In genomic region chr4:3112241-3112978, GRCh38 we compare ENCODE assay signal across 25 cellular contexts. TPM values are rescaled to one million over a fixed set of nuclear protein-coding genes. Genes with fewer than 3 reads are reported as not detected.
DNase-seq lines count a peak whose midpoint lies in the region; ATAC-seq, FAIRE-seq and TF ChIP-seq lines count a peak whose summit lies in the region.
"Had no signal": no experiment of that assay in that cellular context is flagged by ENCODE, and none has a peak within 500 bp of the region (broad histone marks: within the 10 kb centered on the region; RNA-seq: fewer than 3 reads in every experiment).

No MANE protein-coding gene starts in this region.

- POLR2A ChIA-PET in activated CD4-positive, alpha-beta T cell treated with anti-CD3 and anti-CD28 coated beads for 36 hours (lab: Charles Lee) = no interaction called here

- H3K9me2 ChIP-seq in hepatocyte (replicated peaks; ENCODE audit: insufficient read depth) = no peaks in the 10 kb centered on the region

- 82% methylated on average over 6 of the region's 6 CpGs for WGBS in hepatocyte (ENCODE audit: low lambda C conversion rate, missing lambda C conversion rate)
- 39 to 49% (median 45%) methylated on average over 6 of the region's 6 CpGs for WGBS in psoas muscle, 3 donors

- H3K27ac Mint-ChIP-seq in astrocyte (ENCODE audit: unreplicated experiment) = no peak overlapping the region
- H3K27ac Mint-ChIP-seq in activated naive CD4-positive, alpha-beta T cell treated with anti-CD3 and anti-CD28 coated beads, Interleukin-2, amount 50 U/mL, for 72 hours = peak overlapping the region in 1 of 2 donors; percentile 62
- no peak overlapping the region for H3K27ac Mint-ChIP-seq in activated CD4-positive, alpha-beta T cell treated with anti-CD3 and anti-CD28 coated beads for 36 hours
- H3K27ac Mint-ChIP-seq in T-helper 2 cell treated with Interferon-gamma antibody and Interleukin-4, amounts not matched to agents 5 μg/mL and 100 μg/mL, for 36 hours = no peak overlapping the region
- H3K27ac Mint-ChIP-seq: activated naive CD4-positive, alpha-beta T cell treated with anti-CD3 and anti-CD28 coated beads, Interleukin-2, amount 50 U/mL, for 24 hours; CD4-positive, alpha-beta T cell; T-helper 17 cell; WTC11 had no signal

- H3K4me1 ChIP-seq in astrocyte (ENCODE audit: insufficient read depth, low read length) (peaks cover 36% of the 10 kb centered on the region), hepatocyte (ENCODE audit: insufficient read depth) (peaks cover 25% of the 10 kb centered on the region), psoas muscle (peaks cover 37% of the 10 kb centered on the region)

- peak; percentile 77 to 89 (median 86) for ATAC-seq in psoas muscle
- ATAC-seq in activated naive CD4-positive, alpha-beta T cell treated with anti-CD3 and anti-CD28 coated beads, Interleukin-2, amount 50 U/mL, for 72 hours = no peak
- no peak for ATAC-seq in activated CD4-positive, alpha-beta T cell treated with anti-CD3 and anti-CD28 coated beads for 36 hours
- no peak for ATAC-seq in GM21619 (IDR thresholded peaks at IDR 0.05; ENCODE audit: unreplicated experiment)
- ATAC-seq: T-helper 17 cell had no signal

- peak overlapping the region; percentile 49 for H3K4me2 ChIP-seq in astrocyte (ENCODE audit: low read length)
- H3K4me2 ChIP-seq in hepatocyte = peak overlapping the region; percentile 22

- TF ChIP-seq CTCF in astrocyte (IDR thresholded peaks at IDR 0.05; ENCODE audit: insufficient read depth, low read depth, low read length) = no peak
- no peak for TF ChIP-seq CTCF in hepatocyte (IDR thresholded peaks at IDR 0.05; ENCODE audit: poor library complexity)
- TF ChIP-seq CTCF in psoas muscle (IDR thresholded peaks at IDR 0.05) = no peak

- peaks cover 3% of the 10 kb centered on the region for H3K79me2 ChIP-seq in astrocyte (ENCODE audit: insufficient read depth, low read length)
- H3K79me2 ChIP-seq in hepatocyte = peaks cover 8% of the 10 kb centered on the region

- H4K20me1 ChIP-seq in astrocyte (ENCODE audit: insufficient read depth, low read length) (peaks cover 31% of the 10 kb centered on the region), hepatocyte (ENCODE audit: insufficient read depth, poor library complexity, severe bottlenecking) (no peaks in the 10 kb centered on the region)

- CTCF ChIA-PET in activated CD4-positive, alpha-beta T cell treated with anti-CD3 and anti-CD28 coated beads for 36 hours (lab: Charles Lee) = interaction anchor here (0.9 to 1.1 kb wide), 4 partner anchors 12 to 27 kb away, joined by 3 to 5 read pairs (median 4); no protein-coding TSS in a partner anchor

- peaks cover 36% of the 10 kb centered on the region for H3K4me1 Mint-ChIP-seq in astrocyte (ENCODE audit: low read depth, unreplicated experiment)
- peaks cover 5% of the 10 kb centered on the region for H3K4me1 Mint-ChIP-seq in activated CD4-positive, alpha-beta T cell treated with anti-CD3 and anti-CD28 coated beads for 36 hours
- H3K4me1 Mint-ChIP-seq in T-helper 2 cell treated with Interferon-gamma antibody and Interleukin-4, amounts not matched to agents 5 μg/mL and 100 μg/mL, for 36 hours (ENCODE audit: low read depth) = peaks cover 2% of the 10 kb centered on the region

- H3K4me3 Mint-ChIP-seq in astrocyte (ENCODE audit: unreplicated experiment) = no peak overlapping the region
- H3K4me3 Mint-ChIP-seq in activated CD4-positive, alpha-beta T cell treated with anti-CD3 and anti-CD28 coated beads for 36 hours = no peak overlapping the region
- no peak overlapping the region for H3K4me3 Mint-ChIP-seq in T-helper 2 cell treated with Interferon-gamma antibody and Interleukin-4, amounts not matched to agents 5 μg/mL and 100 μg/mL, for 36 hours
- H3K4me3 Mint-ChIP-seq: activated naive CD4-positive, alpha-beta T cell treated with anti-CD3 and anti-CD28 coated beads, Interleukin-2, amount 50 U/mL, for 24 hours; CD4-positive, alpha-beta T cell; T-helper 17 cell; WTC11 had no signal

- DNase-seq in HCEC 1CT = peak; percentile 25
- no peak for DNase-seq in astrocyte (ENCODE audit: low read depth)
- no peak for DNase-seq in hepatocyte (ENCODE audit: low spot score)
- DNase-seq in psoas muscle = no peak
- no peak for DNase-seq in activated naive CD4-positive, alpha-beta T cell treated with anti-CD3 and anti-CD28 coated beads, Interleukin-2, amount 50 U/mL, for 72 hours (ENCODE audit: low spot score in 2 of 2)
- DNase-seq in activated CD4-positive, alpha-beta T cell treated with anti-CD3 and anti-CD28 coated beads for 36 hours = no peak
- DNase-seq in T-helper 2 cell treated with Interferon-gamma antibody and Interleukin-4, amounts not matched to agents 5 μg/mL and 100 μg/mL, for 36 hours (ENCODE audit: low spot score) = no peak
- DNase-seq: activated CD8-positive, alpha-beta memory T cell treated with anti-CD3 and anti-CD28 coated beads for 24 hours; activated T-cell treated with anti-CD3 and anti-CD28 coated beads, Interleukin-2, amount 50 U/mL, for 48 hours; CD4-positive, alpha-beta T cell; foreskin melanocyte; NCI-H146; NCI-H2171; NCI-H526; stimulated activated CD4-positive, alpha-beta T cell treated with anti-CD3 and anti-CD28 coated beads, Interleukin-4, amount 100 ng/mL, for 24 hours; substantia nigra; T-helper 17 cell had no signal

- H3K36me3 Mint-ChIP-seq in astrocyte (ENCODE audit: low read depth, unreplicated experiment) = peaks cover 32% of the 10 kb centered on the region
- H3K36me3 Mint-ChIP-seq in activated naive CD4-positive, alpha-beta T cell treated with anti-CD3 and anti-CD28 coated beads, Interleukin-2, amount 50 U/mL, for 72 hours = peaks cover 11 to 18% of the 10 kb centered on the region in 2 donors
- peaks cover 42% of the 10 kb centered on the region for H3K36me3 Mint-ChIP-seq in activated CD4-positive, alpha-beta T cell treated with anti-CD3 and anti-CD28 coated beads for 36 hours (ENCODE audit: low read depth)
- H3K36me3 Mint-ChIP-seq in T-helper 2 cell treated with Interferon-gamma antibody and Interleukin-4, amounts not matched to agents 5 μg/mL and 100 μg/mL, for 36 hours (ENCODE audit: low read depth) = peaks cover 52% of the 10 kb centered on the region

- H3K9ac ChIP-seq in astrocyte (ENCODE audit: low read length) = no peak overlapping the region

- H3K27ac ChIP-seq in astrocyte (ENCODE audit: low read depth, low read length) (no peak overlapping the region), hepatocyte (peak overlapping the region; percentile 86), psoas muscle (peak overlapping the region; percentile 76)

- H3K36me3 ChIP-seq in astrocyte (ENCODE audit: insufficient read depth, low read length) (peaks cover 36% of the 10 kb centered on the region), hepatocyte (replicated peaks; ENCODE audit: insufficient read depth, low read depth) (no peaks in the 10 kb centered on the region), psoas muscle (ENCODE audit: insufficient read depth in 1 of 2, low read depth in 1 of 2) (peaks cover 4 to 54% of the 10 kb centered on the region in 2 donors)

- no peak overlapping the region for H2AFZ ChIP-seq in astrocyte (ENCODE audit: low read depth, low read length)
- H2AFZ ChIP-seq in hepatocyte = no peak overlapping the region

- FAIRE-seq in astrocyte (lab: Jason Lieb, UNC) = no peak

- intact Hi-C loops in psoas muscle (cut with DNase I) = no loop called here
- intact Hi-C loops in activated CD4-positive, alpha-beta T cell treated with anti-CD3 and anti-CD28 coated beads for 36 hours (cut with DNase I, micrococcal nuclease) = no loop called here

- H3K4me3 ChIP-seq in astrocyte (ENCODE audit: insufficient read depth, low read depth, low read length) (no peak overlapping the region), hepatocyte (no peak overlapping the region), psoas muscle (peak overlapping the region; percentile 41)
- H3K4me3 ChIP-seq: coronary artery, skin epidermis had no signal

- H3K9me3 ChIP-seq in astrocyte (ENCODE audit: insufficient read depth, low read depth, low read length) (no peaks in the 10 kb centered on the region), hepatocyte (ENCODE audit: low read depth) (no peaks in the 10 kb centered on the region), psoas muscle (no peaks in the 10 kb centered on the region)

- no peaks in the 10 kb centered on the region for H3K27me3 ChIP-seq in astrocyte (ENCODE audit: insufficient read depth, low read length)
- H3K27me3 ChIP-seq in hepatocyte = no peaks in the 10 kb centered on the region
- no peaks in the 10 kb centered on the region for H3K27me3 ChIP-seq in psoas muscle (ENCODE audit: insufficient read depth in 3 of 3, low read length in 2 of 3)

- no peaks in the 10 kb centered on the region for H3K9me3 Mint-ChIP-seq in astrocyte (ENCODE audit: unreplicated experiment)
- no peaks in the 10 kb centered on the region for H3K9me3 Mint-ChIP-seq in activated naive CD4-positive, alpha-beta T cell treated with anti-CD3 and anti-CD28 coated beads, Interleukin-2, amount 50 U/mL, for 72 hours
- H3K9me3 Mint-ChIP-seq in activated CD4-positive, alpha-beta T cell treated with anti-CD3 and anti-CD28 coated beads for 36 hours (ENCODE audit: low read depth) = no peaks in the 10 kb centered on the region
- H3K9me3 Mint-ChIP-seq in T-helper 2 cell treated with Interferon-gamma antibody and Interleukin-4, amounts not matched to agents 5 μg/mL and 100 μg/mL, for 36 hours = no peaks in the 10 kb centered on the region
- H3K9me3 Mint-ChIP-seq: activated naive CD4-positive, alpha-beta T cell treated with anti-CD3 and anti-CD28 coated beads, Interleukin-2, amount 50 U/mL, for 24 hours; CD4-positive, alpha-beta T cell had no signal

- no peaks in the 10 kb centered on the region for H3K27me3 Mint-ChIP-seq in astrocyte (ENCODE audit: low read depth, unreplicated experiment)
- no peaks in the 10 kb centered on the region for H3K27me3 Mint-ChIP-seq in activated CD4-positive, alpha-beta T cell treated with anti-CD3 and anti-CD28 coated beads for 36 hours
- no peaks in the 10 kb centered on the region for H3K27me3 Mint-ChIP-seq in T-helper 2 cell treated with Interferon-gamma antibody and Interleukin-4, amounts not matched to agents 5 μg/mL and 100 μg/mL, for 36 hours (ENCODE audit: low read depth)
- H3K27me3 Mint-ChIP-seq: activated naive CD4-positive, alpha-beta T cell treated with anti-CD3 and anti-CD28 coated beads, Interleukin-2, amount 50 U/mL, for 24 hours; CD4-positive, alpha-beta T cell; T-helper 17 cell had no signal

RNA-seq across cellular contexts. Expression of gene HTT, which starts 37.9 kb away (rescaled TPM):
- total RNA-seq in astrocyte = 62.8 and 65.2 TPM in 2 replicates
- total RNA-seq in hepatocyte = 30.6 and 33.9 TPM in 2 replicates
- 9.5 and 12.4 TPM in 2 replicates for polyA plus RNA-seq in hepatocyte
- total RNA-seq in psoas muscle = 10 to 100 TPM; 29.6 to 39.9 (median 31.5) TPM
- polyA plus RNA-seq in psoas muscle = 10 to 100 TPM in 2 of 3 donors, 1 to 10 TPM in 1; 6.7 to 25.2 (median 10.2) TPM
- total RNA-seq in activated naive CD4-positive, alpha-beta T cell treated with anti-CD3 and anti-CD28 coated beads, Interleukin-2, amount 50 U/mL, for 72 hours = 100 to 1,000 TPM in 1 of 2 donors, 10 to 100 TPM in 1; 77.8 to 121 TPM
- total RNA-seq in activated CD4-positive, alpha-beta T cell treated with anti-CD3 and anti-CD28 coated beads for 36 hours = 100 to 1,000 TPM in 1 of 2 experiments, 10 to 100 TPM in 1; 80.1 to 127 TPM

RNA-seq across cellular contexts. Expression of gene HTT-AS, which starts 38.1 kb away (rescaled TPM):
- total RNA-seq in astrocyte = not detected in 2 replicates
- total RNA-seq in hepatocyte = not detected in 2 replicates
- polyA plus RNA-seq in hepatocyte = not detected in 2 replicates
- not detected for total RNA-seq in psoas muscle
- not detected for polyA plus RNA-seq in psoas muscle
- not detected for total RNA-seq in activated naive CD4-positive, alpha-beta T cell treated with anti-CD3 and anti-CD28 coated beads, Interleukin-2, amount 50 U/mL, for 72 hours
- not detected for total RNA-seq in activated CD4-positive, alpha-beta T cell treated with anti-CD3 and anti-CD28 coated beads for 36 hours
- total RNA-seq: CD4-positive, alpha-beta T cell; H7; myocyte; omental fat pad; T-helper 17 cell; WTC11 had no signal

Comparison
In these comparisons a context has a peak if more than half of its experiments do, and no peak if none do; other contexts are left out.
1. ATAC-seq: peak in psoas muscle (4 of 4); none in activated naive CD4-positive, alpha-beta T cell treated with anti-CD3 and anti-CD28 coated beads, Interleukin-2, amount 50 U/mL, for 72 hours (0 of 2), activated CD4-positive, alpha-beta T cell treated with anti-CD3 and anti-CD28 coated beads for 36 hours (single experiment) and GM21619 (single experiment).